In the genomic region with DNA sequence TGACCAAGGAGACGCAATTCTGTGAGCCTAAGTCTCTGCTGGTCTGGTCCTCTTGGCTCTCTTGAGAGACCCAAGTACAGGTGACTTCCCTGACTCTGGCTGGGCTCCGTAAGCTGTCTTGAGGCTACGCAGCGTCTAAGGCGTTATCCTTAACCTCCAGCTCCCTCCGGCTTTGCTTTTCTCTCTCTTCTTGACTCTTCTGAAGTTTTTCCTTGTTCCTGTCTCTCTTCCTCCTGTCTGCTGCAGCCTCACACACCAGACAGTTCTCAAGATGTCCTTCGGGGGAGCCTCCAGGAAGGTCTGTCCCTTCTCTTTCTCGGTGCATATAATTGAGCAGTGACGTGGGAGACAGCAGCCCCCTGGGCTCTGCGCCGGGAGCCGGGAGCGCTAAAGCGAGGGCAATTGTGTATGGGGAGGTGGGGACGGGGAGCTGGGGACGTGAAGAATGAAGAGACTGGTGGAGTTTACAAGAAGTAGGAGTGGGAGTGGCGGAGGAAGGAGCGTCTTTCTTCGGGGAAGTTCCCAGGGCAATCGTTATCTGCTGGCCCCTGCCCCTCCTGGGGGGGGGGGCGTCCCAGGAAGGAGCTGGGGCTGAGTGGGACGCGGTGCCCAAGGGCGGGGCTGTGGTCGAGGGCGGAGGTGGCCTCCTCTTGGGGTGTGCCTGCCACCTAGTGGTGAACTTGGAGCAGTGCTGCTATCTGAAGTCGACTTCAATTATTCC, we compare ENCODE assay signal across 8 cellular contexts. TPM values are rescaled to one million over a fixed set of nuclear protein-coding genes. Genes with fewer than 3 reads are reported as not detected.
DNase-seq lines count a peak whose midpoint lies in the region; ATAC-seq, FAIRE-seq and TF ChIP-seq lines count a peak whose summit lies in the region.

No MANE protein-coding gene starts in this region.

- DNase-seq in GM10266 (ENCODE audit: extremely low spot score) (peak; percentile 75), HCEC 1CT (peak; percentile 6), NCI-H1092 (lab: John Stamatoyannopoulos, UW) (peak; percentile 1), kidney (peak; percentile 89)
- peak; percentile 28 to 29 for DNase-seq in central memory CD8-positive, alpha-beta T cell (ENCODE audit: low spot score in 2 of 2)
- DNase-seq in stimulated activated CD4-positive, alpha-beta T cell treated with anti-CD3 and anti-CD28 coated beads, Interleukin-12 subunit alpha, Interleukin-12 subunit beta, amount 100 ng/mL, for 48 hours (ENCODE audit: low read depth in 2 of 3, low spot score in 1 of 3): peak; percentile 48 to 61 (median 58)

- no peaks in the 10 kb centered on the region for H3K9me3 ChIP-seq in kidney (ENCODE audit: control insufficient read depth in 1 of 2, low read length in 2 of 2)

- TF ChIP-seq CTCF in GM10266 (IDR thresholded peaks at IDR 0.05; ENCODE audit: control insufficient read depth, insufficient read depth, low read depth, missing control alignments) (peak; percentile 97), kidney (IDR thresholded peaks at IDR 0.05; ENCODE audit: borderline replicate concordance, extremely low read depth, insufficient read depth) (peak; percentile 99)

- H3K27me3 Mint-ChIP-seq in central memory CD8-positive, alpha-beta T cell: peaks cover 25% of the 10 kb centered on the region

- H3K27ac Mint-ChIP-seq in central memory CD8-positive, alpha-beta T cell (ENCODE audit: low read depth): no peak overlapping the region

- peaks cover 0 to 4% of the 10 kb centered on the region in 2 donors for H3K4me1 ChIP-seq in kidney (ENCODE audit: control insufficient read depth in 1 of 2, insufficient read depth in 1 of 2, low read depth in 1 of 2, low read length in 2 of 2)

- no peaks in the 10 kb centered on the region for H3K9me3 Mint-ChIP-seq in central memory CD8-positive, alpha-beta T cell

- no peak overlapping the region for H3K27ac ChIP-seq in kidney (ENCODE audit: low read depth in 2 of 2, low read length in 2 of 2)

- peak overlapping the region; percentile 50 for H3K4me3 Mint-ChIP-seq in central memory CD8-positive, alpha-beta T cell

- no peak for FAIRE-seq in kidney (lab: Jason Lieb, UNC)

- intact Hi-C loops in kidney (cut with DNase I): no loop called here

- peak overlapping the region in 1 of 2 donors; percentile 46 for H3K9ac ChIP-seq in kidney (ENCODE audit: low read length in 2 of 2)

- ATAC-seq in activated CD4-positive, CD25-positive, alpha-beta regulatory T cell treated with anti-CD3 and anti-CD28 coated beads, Interleukin-2, amount 50 U/mL, for 24 hours: peak; percentile 74 to 77
- ATAC-seq in central memory CD8-positive, alpha-beta T cell (replicated peaks; ENCODE audit: extremely low read depth, poor library complexity, severe bottlenecking): peak; percentile 71
- ATAC-seq in GM18873 (IDR thresholded peaks at IDR 0.05; ENCODE audit: low FRiP score, unreplicated experiment): no peak

- H3K4me1 Mint-ChIP-seq in central memory CD8-positive, alpha-beta T cell: peaks cover 8% of the 10 kb centered on the region

- peak overlapping the region; percentile 53 to 60 for H3K4me3 ChIP-seq in kidney (ENCODE audit: low read length in 2 of 2)

- no peaks in the 10 kb centered on the region for H3K36me3 Mint-ChIP-seq in central memory CD8-positive, alpha-beta T cell (ENCODE audit: insufficient read depth)

- no peaks in the 10 kb centered on the region for H3K36me3 ChIP-seq in kidney (ENCODE audit: control insufficient read depth in 1 of 2, insufficient read depth in 2 of 2, low read length in 2 of 2)

RNA-seq across cellular contexts. Expression of a gene that starts 6.9 kb away (rescaled TPM):
- total RNA-seq in kidney: not detected
- polyA plus RNA-seq in kidney (ENCODE audit: insufficient read depth, low read depth, low replicate concordance): not detected

RNA-seq across cellular contexts. Expression of a gene that starts 40.9 kb away (rescaled TPM):
- total RNA-seq in kidney: 0.47 TPM
- polyA plus RNA-seq in kidney (ENCODE audit: insufficient read depth, low read depth, low replicate concordance): 3.2 TPM

Comparison
In these comparisons a context has a peak if more than half of its experiments do, and no peak if none do; other contexts are left out.
1. DNase-seq: peak in every context shown above with its lines; median percentile 89 in kidney; 75 in GM10266; 58 in stimulated activated CD4-positive, alpha-beta T cell treated with anti-CD3 and anti-CD28 coated beads, Interleukin-12 subunit alpha, Interleukin-12 subunit beta, amount 100 ng/mL, for 48 hours; 28 in central memory CD8-positive, alpha-beta T cell; 6 in HCEC 1CT; 1 in NCI-H1092.